8 cellular contexts compared by ENCODE assay signal in genomic region chrX:119118780-119119395, GRCh38. TPM values are rescaled to one million over a fixed set of nuclear protein-coding genes. Genes with fewer than 3 reads are reported as not detected.
A peak's percentile ranks its signal among the peaks of the same experiment; 100 is the strongest.
DNase-seq lines count a peak whose midpoint lies in the region; ATAC-seq, FAIRE-seq and TF ChIP-seq lines count a peak whose summit lies in the region.

No MANE protein-coding gene starts in this region.

- H3K36me3 ChIP-seq in pancreas: no peaks in the 10 kb centered on the region

- H3K4me3 ChIP-seq in GM12875 (ENCODE audit: low read depth, low read length): no peak overlapping the region
- H3K4me3 ChIP-seq in fibroblast of villous mesenchyme (ENCODE audit: low read depth, low read length): no peak overlapping the region
- H3K4me3 ChIP-seq in pancreas: no peak overlapping the region

- WGBS in pancreas, 2 donors: 6 to 9% methylated on average over 6 of the region's 6 CpGs

- H3K27ac ChIP-seq in pancreas: no peak overlapping the region

- FAIRE-seq in pancreas (lab: Jason Lieb, UNC): no peak
- FAIRE-seq in urothelium cell line (lab: Jason Lieb, UNC): no peak

- no peaks in the 10 kb centered on the region for H3K9me3 ChIP-seq in pancreas

- H3K4me1 ChIP-seq in pancreas: no peaks in the 10 kb centered on the region

- intact Hi-C loops in pancreas (cut with DNase I): no loop called here

- H3K27me3 ChIP-seq in pancreas: peaks cover 0 to 5% (median 0%) of the 10 kb centered on the region in 4 donors

- TF ChIP-seq CTCF in GM12875 (IDR thresholded peaks at IDR 0.05; ENCODE audit: borderline replicate concordance, insufficient read depth, low read depth, low read length) (peak; percentile 90), fibroblast of villous mesenchyme (IDR thresholded peaks at IDR 0.05; ENCODE audit: insufficient read depth, low read depth, low read length) (peak; percentile 80), pancreas (IDR thresholded peaks at IDR 0.05) (peak; percentile 41 to 67 (median 60))

- peak; percentile 21 for DNase-seq in 8988T
- peak; percentile 77 for DNase-seq in NCI-H82 (lab: John Stamatoyannopoulos, UW)
- peak; percentile 55 for DNase-seq in activated T-cell treated with anti-CD3 and anti-CD28 coated beads, Interleukin-2, amount 50 U/mL, for 1 hour
- DNase-seq in fibroblast of villous mesenchyme (ENCODE audit: low read depth): peak; percentile 35
- DNase-seq in pancreas: peak in 3 of 6 donors; percentile 31 to 62 (median 39)
- peak; percentile 19 for DNase-seq in urothelium cell line (ENCODE audit: low spot score)

- ATAC-seq in HG02970 (IDR thresholded peaks at IDR 0.05; ENCODE audit: low FRiP score, unreplicated experiment) (peak; percentile 76), pancreas (peak in 3 of 4 donors; percentile 69 to 74 (median 72))

RNA-seq across cellular contexts. Expression of gene KIAA1210, which starts 8.7 kb away (rescaled TPM):
- total RNA-seq in fibroblast of villous mesenchyme (not detected in 2 replicates), pancreas (under 1 TPM in 1 of 6 donors, not detected in 5; 0.03 TPM)
- polyA plus RNA-seq in pancreas: not detected

RNA-seq across cellular contexts. Expression of gene CT47C1, which starts 46.1 kb away (rescaled TPM):
- total RNA-seq in fibroblast of villous mesenchyme (not detected in 2 replicates), pancreas (not detected)
- not detected for polyA plus RNA-seq in pancreas
